In genomic region chr14:89911018-89911919, GRCh38 we compare ENCODE assay signal across 8 cellular contexts.
A peak's percentile ranks its signal among the peaks of the same experiment; 100 is the strongest.
DNase-seq lines count a peak whose midpoint lies in the region; ATAC-seq lines count a peak whose summit lies in the region.
"Had no signal": no experiment of that assay in that cellular context is flagged by ENCODE, and none has a peak within 500 bp of the region (broad histone marks: within the 10 kb centered on the region; RNA-seq: fewer than 3 reads in every experiment).

No MANE protein-coding gene starts in this region.

- H3K27ac ChIP-seq in angular gyrus (ENCODE audit: low read depth, low read length): peak overlapping the region; percentile 77
- peak overlapping the region; percentile 50 for H3K27ac ChIP-seq in stomach smooth muscle (ENCODE audit: low read length)
- H3K27ac ChIP-seq: ovary had no signal

- no peaks in the 10 kb centered on the region for H3K27me3 ChIP-seq in stomach smooth muscle (ENCODE audit: control insufficient read depth in 1 of 2, insufficient read depth in 2 of 2, low read length in 2 of 2)
- H3K27me3 ChIP-seq: ovary had no signal

- DNase-seq in iris pigment epithelial cell (ENCODE audit: low read depth) (peak; percentile 61), NOMO-1 treated with DMSO at 0.1 percent for 48 hours (lab: John Stamatoyannopoulos, UW; ENCODE audit: unreplicated experiment) (no peak), SW 1271 (lab: John Stamatoyannopoulos, UW) (no peak)
- DNase-seq in central memory CD4-positive, alpha-beta T cell: no peak

- H3K9ac ChIP-seq in stomach smooth muscle (ENCODE audit: low read length in 2 of 2): peak overlapping the region in 1 of 2 donors; percentile 22

- no peaks in the 10 kb centered on the region for H3K36me3 ChIP-seq in stomach smooth muscle (ENCODE audit: control insufficient read depth in 2 of 2, insufficient read depth in 2 of 2, low read length in 2 of 2)
- H3K36me3 ChIP-seq: ovary had no signal

- peaks cover 20% of the 10 kb centered on the region for H3K4me1 ChIP-seq in stomach smooth muscle (ENCODE audit: control insufficient read depth, insufficient read depth, low read length)

- peak overlapping the region; percentile 43 to 50 for H3K4me3 ChIP-seq in stomach smooth muscle (ENCODE audit: low read length in 2 of 2)
- H3K4me3 ChIP-seq: ovary had no signal

- H3K9me3 ChIP-seq in stomach smooth muscle (ENCODE audit: control insufficient read depth in 2 of 2, low read length in 2 of 2): no peaks in the 10 kb centered on the region
- H3K9me3 ChIP-seq: ovary had no signal

- peak; percentile 61 for ATAC-seq in HG03280 (IDR thresholded peaks at IDR 0.05; ENCODE audit: unreplicated experiment)
